ENCODE assay signal across 8 cellular contexts in genomic region chr7:992742-993607, GRCh38. TPM values are rescaled to one million over a fixed set of nuclear protein-coding genes. Genes with fewer than 3 reads are reported as not detected.
DNase-seq lines count a peak whose midpoint lies in the region; ATAC-seq and TF ChIP-seq lines count a peak whose summit lies in the region.

No MANE protein-coding gene starts in this region.

- H3K27me3 Mint-ChIP-seq in T-helper 17 cell: no peaks in the 10 kb centered on the region

- 6 to 37% (median 19%) methylated on average over 12 to 33 of the region's 33 CpGs for WGBS in adrenal gland, 4 donors

- peaks cover 4% of the 10 kb centered on the region for H3K4me1 Mint-ChIP-seq in T-helper 17 cell

- intact Hi-C loops in adrenal gland (cut with DNase I) (loop anchor here in 1 of 2 donors (5.0 to 10.0 kb wide), 2 partner anchors 149 to 182 kb away; no protein-coding TSS in a partner anchor), left ventricle myocardium inferior (cut with micrococcal nuclease) (loop anchor here (2.0 kb wide), 1 partner anchor 72 kb away; no protein-coding TSS in a partner anchor)

- H3K4me3 ChIP-seq in adrenal gland (no peak overlapping the region), left ventricle myocardium inferior (no peak overlapping the region), retinal pigment epithelial cell (ENCODE audit: low read length) (no peak overlapping the region)

- H3K27ac ChIP-seq in adrenal gland (no peak overlapping the region), left ventricle myocardium inferior (replicated peaks) (no peak overlapping the region)

- no peaks in the 10 kb centered on the region for H3K36me3 Mint-ChIP-seq in T-helper 17 cell (ENCODE audit: low read depth)

- H3K9me3 ChIP-seq in T-helper 17 cell (ENCODE audit: control insufficient read depth, low read length, poor library complexity, severe bottlenecking) (no peaks in the 10 kb centered on the region), adrenal gland (replicated peaks in 1 of 3) (no peaks in the 10 kb centered on the region), left ventricle myocardium inferior (replicated peaks) (no peaks in the 10 kb centered on the region)

- TF ChIP-seq CTCF in adrenal gland (IDR thresholded peaks at IDR 0.05) (peak; percentile 96 to 100 (median 100)), left ventricle myocardium inferior (IDR thresholded peaks at IDR 0.05; ENCODE audit: borderline replicate concordance) (peak; percentile 100), retinal pigment epithelial cell (conservative IDR thresholded peaks at IDR 0.05; ENCODE audit: low read depth, low read length) (peak; percentile 100)

- peak; percentile 73 for DNase-seq in 8988T
- DNase-seq in NCI-H1930 (lab: John Stamatoyannopoulos, UW): peak; percentile 79 to 85
- peak; percentile 89 to 92 (median 90) for DNase-seq in T-helper 17 cell
- peak; percentile 97 to 99 (median 98) for DNase-seq in adrenal gland
- peak; percentile 95 for DNase-seq in left ventricle myocardium inferior
- DNase-seq in retinal pigment epithelial cell (ENCODE audit: low read depth): peak; percentile 87

- no peaks in the 10 kb centered on the region for H3K27me3 ChIP-seq in adrenal gland
- peaks cover 16% of the 10 kb centered on the region for H3K27me3 ChIP-seq in left ventricle myocardium inferior (ENCODE audit: low read depth)

- H3K4me3 Mint-ChIP-seq in T-helper 17 cell: peak overlapping the region; percentile 53

- H3K4me1 ChIP-seq in adrenal gland (replicated peaks in 1 of 2) (peaks cover 7 to 14% of the 10 kb centered on the region in 2 donors), left ventricle myocardium inferior (peaks cover 27% of the 10 kb centered on the region)

- no peak overlapping the region for H3K27ac Mint-ChIP-seq in T-helper 17 cell

- ATAC-seq in GM18511 (IDR thresholded peaks at IDR 0.05; ENCODE audit: unreplicated experiment): peak; percentile 87
- peak; percentile 84 for ATAC-seq in HG02973 (IDR thresholded peaks at IDR 0.05; ENCODE audit: unreplicated experiment)
- peak; percentile 100 for ATAC-seq in T-helper 17 cell

- H3K36me3 ChIP-seq in adrenal gland (replicated peaks in 1 of 2) (peaks cover 0 to 3% of the 10 kb centered on the region in 2 donors), left ventricle myocardium inferior (peaks cover 19% of the 10 kb centered on the region)

- peak in 1 of 2 donors; percentile 24 for TF ChIP-seq POLR2A in adrenal gland (IDR thresholded peaks at IDR 0.05)

RNA-seq across cellular contexts. Expression of gene CYP2W1, which starts 10.0 kb away (rescaled TPM):
- total RNA-seq in T-helper 17 cell (not detected), adrenal gland (10 to 100 TPM in 7 of 8 donors, 1 to 10 TPM in 1; 5.4 to 71.0 (median 42.0) TPM), left ventricle myocardium inferior (not detected)
- 10 to 100 TPM in 2 of 3 donors, under 1 TPM in 1; 0.70 to 63.7 (median 41.0) TPM for polyA plus RNA-seq in adrenal gland

RNA-seq across cellular contexts. Expression of gene COX19, which starts 17.6 kb away (rescaled TPM):
- 10 to 100 TPM; 40.1 to 43.2 TPM for total RNA-seq in T-helper 17 cell
- total RNA-seq in adrenal gland: 10 to 100 TPM in 7 of 8 donors, 1 to 10 TPM in 1; 9.1 to 32.4 (median 18.9) TPM
- polyA plus RNA-seq in adrenal gland: 10 to 100 TPM; 12.3 to 28.6 (median 14.0) TPM
- total RNA-seq in left ventricle myocardium inferior: 8.5 TPM

RNA-seq across cellular contexts. Expression of gene ADAP1, which starts 38.5 kb away (rescaled TPM):
- total RNA-seq in T-helper 17 cell: 10 to 100 TPM in 1 of 2 donors, 1 to 10 TPM in 1; 6.7 to 15.4 TPM
- 10 to 100 TPM in 5 of 8 donors, 1 to 10 TPM in 3; 5.6 to 60.2 (median 12.8) TPM for total RNA-seq in adrenal gland
- polyA plus RNA-seq in adrenal gland: 10 to 100 TPM in 1 of 3 donors, 1 to 10 TPM in 1, under 1 TPM in 1; 0.29 to 40.5 (median 7.1) TPM
- total RNA-seq in left ventricle myocardium inferior: 8.4 TPM

RNA-seq across cellular contexts. Expression of gene GPR146, which starts 51.4 kb away (rescaled TPM):
- total RNA-seq in T-helper 17 cell (10 to 100 TPM; 17.9 to 22.2 TPM), adrenal gland (10 to 100 TPM in 4 of 8 donors, 1 to 10 TPM in 4; 2.8 to 17.3 (median 9.9) TPM), left ventricle myocardium inferior (29.8 TPM)
- 10 to 100 TPM in 1 of 3 donors, 1 to 10 TPM in 1, under 1 TPM in 1; 0.90 to 14.2 (median 7.9) TPM for polyA plus RNA-seq in adrenal gland
